8 cellular contexts compared by ENCODE assay signal in the genomic region with DNA sequence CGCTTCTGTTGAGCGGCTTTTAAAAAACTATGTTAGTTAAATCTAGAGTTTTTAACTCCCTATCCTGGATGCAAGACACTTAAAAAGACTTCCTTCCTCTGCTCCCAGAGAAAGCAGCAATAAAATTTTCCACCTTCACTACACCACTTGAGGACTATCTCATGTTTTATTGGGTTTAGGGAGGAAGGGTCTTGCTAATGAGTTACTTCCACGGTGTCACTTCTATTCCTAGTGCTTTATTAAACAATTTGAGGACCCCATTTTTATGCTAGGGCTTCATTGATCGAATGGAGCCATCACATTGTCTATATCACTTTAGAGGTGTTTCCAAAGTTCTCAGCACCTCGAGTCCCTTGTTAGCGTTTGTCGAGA. TPM values are rescaled to one million over a fixed set of nuclear protein-coding genes. Genes with fewer than 3 reads are reported as not detected.
DNase-seq lines count a peak whose midpoint lies in the region; ATAC-seq and TF ChIP-seq lines count a peak whose summit lies in the region.

No MANE protein-coding gene starts in this region.

- H3K27ac ChIP-seq in VCaP (peak overlapping the region; percentile 95), foreskin keratinocyte (peak overlapping the region; percentile 41)

- DNase-seq in H7 (peak; percentile 8), foreskin keratinocyte (no peak), skeletal muscle cell (ENCODE audit: low read depth) (no peak), NK-92 (lab: John Stamatoyannopoulos, UW; ENCODE audit: unreplicated experiment) (no peak), GM13977 (ENCODE audit: low spot score) (no peak)

- H3K36me3 ChIP-seq in H7 (replicated peaks; ENCODE audit: control insufficient read depth, insufficient read depth, low read length) = no peaks in the 10 kb centered on the region

- no peak for TF ChIP-seq CTCF in VCaP (conservative IDR thresholded peaks at IDR 0.05)
- TF ChIP-seq CTCF in foreskin keratinocyte (conservative IDR thresholded peaks at IDR 0.05) = no peak
- TF ChIP-seq CTCF in GM13977 (IDR thresholded peaks at IDR 0.05; ENCODE audit: extremely low read depth, insufficient read depth, missing control alignments) = no peak

- ATAC-seq in foreskin keratinocyte = no peak
- no peak for ATAC-seq in GM21717 (IDR thresholded peaks at IDR 0.05; ENCODE audit: unreplicated experiment)
- no peak for ATAC-seq in GM21786 (IDR thresholded peaks at IDR 0.05; ENCODE audit: unreplicated experiment)

- H3K4me3 ChIP-seq in H7 (ENCODE audit: insufficient read depth, low read depth, low read length) = peak overlapping the region; percentile 90
- H3K4me3 ChIP-seq in skeletal muscle cell (ENCODE audit: low read depth, low read length) = peak overlapping the region; percentile 86

- H3K27me3 ChIP-seq in H7 (ENCODE audit: control insufficient read depth, insufficient read depth, low read length) (no peaks in the 10 kb centered on the region), foreskin keratinocyte (no peaks in the 10 kb centered on the region)

- in situ Hi-C loops in GM13977 (cut with MboI; ENCODE audit: low pct_unique_long_range_greater_than_20kb, low sequenced_read_pairs, unreplicated experiment) = no loop called here

- H3K4me1 ChIP-seq in foreskin keratinocyte = peaks cover 11% of the 10 kb centered on the region

RNA-seq across cellular contexts. Expression of a gene that starts 3.7 kb away (rescaled TPM):
- 13.3 and 27.3 TPM in 2 replicates for total RNA-seq in H7 (2014; rRNA removed; shearing (Covaris generic))
- total RNA-seq in foreskin keratinocyte = 18.0 and 18.7 TPM in 2 replicates
- polyA plus RNA-seq in foreskin keratinocyte = 8.4 and 8.6 TPM in 2 replicates
